Comparison of ENCODE assay signal across 12 cellular contexts in genomic region chr19:28883241-28883693, GRCh38.
DNase-seq lines count a peak whose midpoint lies in the region; TF ChIP-seq lines count a peak whose summit lies in the region.
"Had no signal": no experiment of that assay in that cellular context is flagged by ENCODE, and none has a peak within 500 bp of the region (broad histone marks: within the 10 kb centered on the region; RNA-seq: fewer than 3 reads in every experiment).

No MANE protein-coding gene starts in this region.

- no peaks in the 10 kb centered on the region for H3K4me1 ChIP-seq in SJCRH30

- no peak for TF ChIP-seq CTCF in choroid plexus epithelial cell (conservative IDR thresholded peaks at IDR 0.05; ENCODE audit: low read depth, low read length)

- H3K27ac ChIP-seq in SJCRH30 = no peak overlapping the region

- H3K4me3 ChIP-seq in choroid plexus epithelial cell (ENCODE audit: low read depth, low read length) (no peak overlapping the region), SJCRH30 (no peak overlapping the region)
- H3K4me3 ChIP-seq: K562 had no signal

- no peaks in the 10 kb centered on the region for H3K36me3 ChIP-seq in SJCRH30

- H3K9me3 ChIP-seq in SJCRH30 (replicated peaks) = no peaks in the 10 kb centered on the region

- peak; percentile 24 for DNase-seq in EL
- peak; percentile 40 for DNase-seq in choroid plexus epithelial cell (ENCODE audit: low read depth)
- peak in 29 of 51 donors; percentile 6 to 57 (median 25) for DNase-seq in hypothalamus (lab: John Stamatoyannopoulos, UW)
- DNase-seq in renal cortical epithelial cell (ENCODE audit: low read depth) = peak; percentile 20
- DNase-seq in activated naive CD4-positive, alpha-beta T cell treated with Interleukin-2 at 50 U/mL for 16 hours = no peak
- no peak for DNase-seq in UCSD-AML1 (lab: John Stamatoyannopoulos, UW; ENCODE audit: unreplicated experiment)
- no peak for DNase-seq in NCI-H146 treated with DMSO at 0.1 percent for 48 hours (lab: John Stamatoyannopoulos, UW; ENCODE audit: unreplicated experiment)
- no peak for DNase-seq in SJCRH30
- DNase-seq: activated CD4-positive, alpha-beta T cell treated with anti-CD3 and anti-CD28 coated beads, Interleukin-2, amount 50 U/mL, for 4 hours; activated naive CD4-positive, alpha-beta T cell; NCI-H1930 had no signal

- H3K27me3 ChIP-seq in SJCRH30 = 0 out of 2 replicates have a peak, but pooled peaks cover 7% of the 10 kb centered on the region

Comparison
In these comparisons a context has a peak if more than half of its experiments do, and no peak if none do; other contexts are left out.
1. DNase-seq: peak in EL (single experiment), choroid plexus epithelial cell (single experiment), hypothalamus (29 of 51) and renal cortical epithelial cell (single experiment); none in activated naive CD4-positive, alpha-beta T cell treated with Interleukin-2 at 50 U/mL for 16 hours (single experiment), UCSD-AML1 (single experiment), NCI-H146 treated with DMSO at 0.1 percent for 48 hours (single experiment) and SJCRH30 (0 of 2).